In the genomic region with DNA sequence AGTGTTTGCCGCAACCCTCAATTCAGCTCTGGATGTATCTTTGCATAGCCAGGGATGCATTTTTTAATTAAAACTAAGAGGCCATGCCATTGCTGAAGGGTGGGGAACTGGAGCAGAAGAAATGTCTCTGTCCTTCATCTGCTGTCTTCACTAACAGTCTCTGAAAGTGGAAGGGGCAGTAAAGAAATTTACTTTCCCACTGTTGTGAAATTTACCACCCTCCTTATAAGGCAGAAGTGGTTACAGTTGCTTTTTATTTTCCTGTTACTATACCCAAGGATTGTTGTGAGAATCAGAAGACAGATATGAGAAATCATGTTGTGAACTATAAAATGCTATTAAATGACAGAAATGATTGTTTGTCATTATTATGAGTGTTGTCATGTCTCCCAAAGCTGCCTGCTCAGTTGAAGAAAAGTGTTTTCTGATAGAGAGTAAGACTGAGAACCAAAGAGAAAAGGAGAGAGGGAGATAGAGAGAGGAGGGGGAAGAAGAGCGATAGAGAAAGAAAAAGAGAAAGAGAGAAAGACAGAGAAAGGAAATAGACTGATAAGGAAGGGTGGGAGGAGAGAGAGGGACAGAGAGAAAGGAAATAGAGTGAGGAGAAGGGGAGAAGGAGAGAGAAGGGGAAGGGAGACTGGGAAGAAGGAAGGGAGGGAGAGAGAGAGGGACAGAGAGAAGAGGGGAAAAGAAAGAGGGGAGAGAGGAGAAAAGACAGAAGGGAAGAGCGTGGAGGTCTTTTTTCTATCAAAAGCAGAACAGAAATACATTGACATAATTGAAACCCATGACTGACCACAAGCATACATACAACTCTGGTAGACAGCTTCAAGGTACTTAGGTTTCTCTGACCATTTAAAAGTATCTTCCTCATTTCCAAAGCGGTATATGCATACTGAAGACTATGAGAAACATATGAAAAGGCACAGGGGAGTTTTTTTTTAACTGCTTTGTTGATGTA, we compare ENCODE assay signal across 12 cellular contexts. TPM values are rescaled to one million over a fixed set of nuclear protein-coding genes. Genes with fewer than 3 reads are reported as not detected.
DNase-seq lines count a peak whose midpoint lies in the region; ATAC-seq lines count a peak whose summit lies in the region.
"Had no signal": no experiment of that assay in that cellular context is flagged by ENCODE, and none has a peak within 500 bp of the region (broad histone marks: within the 10 kb centered on the region; RNA-seq: fewer than 3 reads in every experiment).

No MANE protein-coding gene starts in this region.

- no peak overlapping the region for H3K18ac ChIP-seq in mesenchymal stem cell (ENCODE audit: low read depth in 1 of 2, low read length in 2 of 2)

- no peak overlapping the region for H2BK12ac ChIP-seq in mesenchymal stem cell (ENCODE audit: low read length in 2 of 2)

- no peak overlapping the region for H3K4me3 ChIP-seq in mesenchymal stem cell (ENCODE audit: insufficient read depth in 1 of 2, low read depth in 1 of 2, low read length in 2 of 2)
- H3K4me3 ChIP-seq: mucosa of descending colon had no signal

- peak overlapping the region; percentile 14 for H3K27ac Mint-ChIP-seq in activated CD4-positive, alpha-beta T cell treated with anti-CD3 and anti-CD28 coated beads, Interleukin-2, amount 10 ng/mL, durations not matched to agents 24 days and 14 days
- peak overlapping the region; percentile 98 for H3K27ac Mint-ChIP-seq in stimulated activated memory B cell treated with anti-CD40 and anti-IgM and Interleukin-4, amounts not matched to agents 10 μg/mL and 1 μg/mL and 100 μg/mL, for 72 hours

- H3K79me1 ChIP-seq in mesenchymal stem cell (replicated peaks; ENCODE audit: low read length, poor library complexity, severe bottlenecking) = no peaks in the 10 kb centered on the region

- no peak overlapping the region for H3K4me2 ChIP-seq in mesenchymal stem cell (ENCODE audit: low read length, poor library complexity, severe bottlenecking)

- no peak overlapping the region for H2BK5ac ChIP-seq in mesenchymal stem cell (ENCODE audit: low read depth, low read length, poor library complexity, severe bottlenecking)

- peaks cover 0 to 14% of the 10 kb centered on the region in 2 experiments for H3K36me3 ChIP-seq in mesenchymal stem cell (ENCODE audit: control insufficient read depth in 1 of 2, insufficient read depth in 2 of 2, low read depth in 1 of 2, low read length in 2 of 2)

- no peak overlapping the region for H4K91ac ChIP-seq in mesenchymal stem cell (ENCODE audit: low read length)

- peaks cover 2% of the 10 kb centered on the region for H3K4me1 ChIP-seq in mesenchymal stem cell (ENCODE audit: control insufficient read depth, insufficient read depth, low read depth, low read length)

- H3K9me3 Mint-ChIP-seq in activated CD4-positive, alpha-beta T cell treated with anti-CD3 and anti-CD28 coated beads, Interleukin-2, amount 10 ng/mL, durations not matched to agents 24 days and 14 days = peaks cover 4% of the 10 kb centered on the region
- H3K9me3 Mint-ChIP-seq in stimulated activated memory B cell treated with anti-CD40 and anti-IgM and Interleukin-4, amounts not matched to agents 10 μg/mL and 1 μg/mL and 100 μg/mL, for 72 hours = no peaks in the 10 kb centered on the region

- H3K27me3 ChIP-seq in mesenchymal stem cell (ENCODE audit: control insufficient read depth in 1 of 2, insufficient read depth in 1 of 2, low read length in 2 of 2) = no peaks in the 10 kb centered on the region

- no peaks in the 10 kb centered on the region for H3K27me3 Mint-ChIP-seq in activated CD4-positive, alpha-beta T cell treated with anti-CD3 and anti-CD28 coated beads, Interleukin-2, amount 10 ng/mL, durations not matched to agents 24 days and 14 days
- H3K27me3 Mint-ChIP-seq in stimulated activated memory B cell treated with anti-CD40 and anti-IgM and Interleukin-4, amounts not matched to agents 10 μg/mL and 1 μg/mL and 100 μg/mL, for 72 hours = no peaks in the 10 kb centered on the region

- no peak overlapping the region for H2AK5ac ChIP-seq in mesenchymal stem cell (ENCODE audit: low read length, severe bottlenecking)

- 92% methylated on average over 3 of the region's 4 CpGs for WGBS in mesenchymal stem cell

- H3K4me1 Mint-ChIP-seq in activated CD4-positive, alpha-beta T cell treated with anti-CD3 and anti-CD28 coated beads, Interleukin-2, amount 10 ng/mL, durations not matched to agents 24 days and 14 days = peaks cover 18% of the 10 kb centered on the region
- peaks cover 62% of the 10 kb centered on the region for H3K4me1 Mint-ChIP-seq in stimulated activated memory B cell treated with anti-CD40 and anti-IgM and Interleukin-4, amounts not matched to agents 10 μg/mL and 1 μg/mL and 100 μg/mL, for 72 hours

- no peak overlapping the region for H3K23ac ChIP-seq in mesenchymal stem cell (ENCODE audit: low read length in 2 of 2)

- intact Hi-C loops in activated CD4-positive, alpha-beta T cell treated with anti-CD3 and anti-CD28 coated beads, Interleukin-2, amount 10 ng/mL, durations not matched to agents 24 days and 14 days (cut with micrococcal nuclease) = no loop called here

- H3K9ac ChIP-seq in mesenchymal stem cell (ENCODE audit: low read length) = no peak overlapping the region

- DNase-seq in activated CD4-positive, alpha-beta T cell treated with anti-CD3 and anti-CD28 coated beads, Interleukin-2, amount 10 ng/mL, durations not matched to agents 24 days and 14 days = no peak
- no peak for DNase-seq in activated CD4-positive, alpha-beta T cell treated with anti-CD3 and anti-CD28 coated beads for 1 hour
- no peak for DNase-seq in stimulated activated CD4-positive, alpha-beta T cell treated with anti-CD3 and anti-CD28 coated beads, Interleukin-1b, Interleukin-23, amount 100 ng/mL, for 48 hours
- DNase-seq in mesenchymal stem cell (no peak), NCI-H2171 (lab: John Stamatoyannopoulos, UW) (no peak)
- DNase-seq: mucosa of descending colon, NCI-H146, trophoblast cell had no signal

- H2AFZ ChIP-seq in mesenchymal stem cell (ENCODE audit: low read depth, low read length) = no peak overlapping the region

- H3K9me3 ChIP-seq in mesenchymal stem cell (ENCODE audit: control insufficient read depth, low read length) = no peaks in the 10 kb centered on the region
- H3K9me3 ChIP-seq: mucosa of descending colon had no signal

- no peak overlapping the region for H3K14ac ChIP-seq in mesenchymal stem cell (ENCODE audit: low read length in 2 of 2)

- no peak overlapping the region for H2BK120ac ChIP-seq in mesenchymal stem cell (ENCODE audit: low read depth, low read length)

- H3K4me3 Mint-ChIP-seq in activated CD4-positive, alpha-beta T cell treated with anti-CD3 and anti-CD28 coated beads, Interleukin-2, amount 10 ng/mL, durations not matched to agents 24 days and 14 days = no peak overlapping the region
- H3K4me3 Mint-ChIP-seq in stimulated activated memory B cell treated with anti-CD40 and anti-IgM and Interleukin-4, amounts not matched to agents 10 μg/mL and 1 μg/mL and 100 μg/mL, for 72 hours = peak overlapping the region; percentile 72

- no peak overlapping the region for H4K8ac ChIP-seq in mesenchymal stem cell (ENCODE audit: low read length)

- H3K27ac ChIP-seq in mesenchymal stem cell (ENCODE audit: low read length, poor library complexity, severe bottlenecking) = no peak overlapping the region
- H3K27ac ChIP-seq: VCaP had no signal

- H2BK15ac ChIP-seq in mesenchymal stem cell (ENCODE audit: low read depth, poor library complexity, severe bottlenecking) = no peak overlapping the region

- ATAC-seq in HG02610 (IDR thresholded peaks at IDR 0.05; ENCODE audit: unreplicated experiment) = peak; percentile 84
- ATAC-seq in HG03558 (IDR thresholded peaks at IDR 0.05; ENCODE audit: extremely low read depth, unreplicated experiment) = peak; percentile 82
- peak; percentile 97 for ATAC-seq in stimulated activated memory B cell treated with anti-CD40 and anti-IgM and Interleukin-4, amounts not matched to agents 10 μg/mL and 1 μg/mL and 100 μg/mL, for 72 hours
- ATAC-seq: mucosa of descending colon had no signal

- H3K36me3 Mint-ChIP-seq in activated CD4-positive, alpha-beta T cell treated with anti-CD3 and anti-CD28 coated beads, Interleukin-2, amount 10 ng/mL, durations not matched to agents 24 days and 14 days (ENCODE audit: low read depth) = peaks cover 17% of the 10 kb centered on the region
- H3K36me3 Mint-ChIP-seq in stimulated activated memory B cell treated with anti-CD40 and anti-IgM and Interleukin-4, amounts not matched to agents 10 μg/mL and 1 μg/mL and 100 μg/mL, for 72 hours = peaks cover 37% of the 10 kb centered on the region

- no peak overlapping the region for H3K4ac ChIP-seq in mesenchymal stem cell (ENCODE audit: low read depth in 1 of 2, low read length in 2 of 2)

RNA-seq across cellular contexts. Expression of gene SEC61B, which starts 22.5 kb away (rescaled TPM):
- 169 and 170 TPM in 2 replicates for total RNA-seq in activated CD4-positive, alpha-beta T cell treated with anti-CD3 and anti-CD28 coated beads, Interleukin-2, amount 10 ng/mL, durations not matched to agents 24 days and 14 days
- 670 TPM for polyA plus RNA-seq in mesenchymal stem cell (2013, experiment 1 of 2)
- polyA plus RNA-seq in mesenchymal stem cell (2013, experiment 2 of 2) = 669 TPM

RNA-seq across cellular contexts. Expression of gene ALG2, which starts 22.8 kb away (rescaled TPM):
- total RNA-seq in activated CD4-positive, alpha-beta T cell treated with anti-CD3 and anti-CD28 coated beads, Interleukin-2, amount 10 ng/mL, durations not matched to agents 24 days and 14 days = 29.2 and 31.0 TPM in 2 replicates
- polyA plus RNA-seq in mesenchymal stem cell (2013, experiment 1 of 2) = 42.9 TPM
- 44.0 TPM for polyA plus RNA-seq in mesenchymal stem cell (2013, experiment 2 of 2)
